In the genomic region with DNA sequence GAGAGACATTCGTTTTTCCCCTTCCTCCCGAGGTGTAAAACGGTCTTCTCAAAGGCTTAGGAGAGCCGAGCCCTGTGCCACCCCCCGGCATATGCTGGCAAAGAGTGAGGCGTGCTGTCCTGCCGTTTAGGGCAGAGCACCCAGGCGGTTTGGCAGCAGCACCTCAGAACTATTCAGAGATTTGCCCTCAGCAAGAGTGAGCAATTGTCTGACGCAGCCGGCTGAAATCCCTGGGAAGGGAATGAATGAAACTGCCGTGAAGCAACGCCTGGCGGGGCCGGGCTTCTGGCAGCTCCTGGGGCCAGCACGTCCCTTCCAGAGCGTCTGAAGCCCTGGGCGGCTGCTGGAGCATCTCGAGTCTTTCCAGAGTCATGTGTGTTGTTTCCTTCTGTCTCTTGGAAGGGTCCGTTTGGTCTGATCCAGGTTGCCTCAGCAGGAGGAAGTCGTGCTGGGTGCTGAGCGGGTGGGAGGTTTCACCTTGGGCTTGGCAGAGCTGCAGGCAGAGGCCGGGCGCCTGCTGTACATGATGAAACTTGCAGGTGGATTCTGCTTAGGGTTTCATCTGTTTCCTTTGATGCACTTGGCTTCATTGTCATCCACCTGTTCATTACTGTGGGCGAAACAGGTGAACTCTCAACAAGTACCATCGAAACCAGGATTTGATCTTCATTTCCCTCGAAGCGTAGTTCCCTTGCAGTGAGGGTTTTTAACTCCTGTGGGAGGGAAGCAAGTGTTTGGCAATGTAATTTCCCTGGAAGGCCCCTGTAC, we compare ENCODE assay signal across 11 cellular contexts.
DNase-seq lines count a peak whose midpoint lies in the region; ATAC-seq lines count a peak whose summit lies in the region.
"Had no signal": no experiment of that assay in that cellular context is flagged by ENCODE, and none has a peak within 500 bp of the region (broad histone marks: within the 10 kb centered on the region; RNA-seq: fewer than 3 reads in every experiment).

No MANE protein-coding gene starts in this region.

- no peak overlapping the region for H3K4me3 Mint-ChIP-seq in activated naive CD4-positive, alpha-beta T cell treated with anti-CD3 and anti-CD28 coated beads, Interleukin-2, amount 10 ng/mL, durations not matched to agents 7 days and 5 days
- H3K4me3 Mint-ChIP-seq: activated CD4-positive, alpha-beta T cell treated with anti-CD3 and anti-CD28 coated beads, Interleukin-2, amount 10 ng/mL, durations not matched to agents 24 days and 14 days; activated naive CD8-positive, alpha-beta T cell treated with anti-CD3 and anti-CD28 coated beads, Interleukin-2, amount 10 ng/mL, durations not matched to agents 7 days and 5 days; CD8-positive, alpha-beta memory T cell had no signal

- CTCF ChIA-PET in activated naive CD4-positive, alpha-beta T cell treated with anti-CD3 and anti-CD28 coated beads, Interleukin-2, amount 10 ng/mL, durations not matched to agents 7 days and 5 days (lab: Charles Lee): no interaction called here

- H3K27me3 Mint-ChIP-seq in activated naive CD4-positive, alpha-beta T cell treated with anti-CD3 and anti-CD28 coated beads, Interleukin-2, amount 10 ng/mL, durations not matched to agents 7 days and 5 days: no peaks in the 10 kb centered on the region
- H3K27me3 Mint-ChIP-seq: activated CD4-positive, alpha-beta T cell treated with anti-CD3 and anti-CD28 coated beads, Interleukin-2, amount 10 ng/mL, durations not matched to agents 24 days and 14 days; activated naive CD8-positive, alpha-beta T cell treated with anti-CD3 and anti-CD28 coated beads, Interleukin-2, amount 10 ng/mL, durations not matched to agents 7 days and 5 days; CD8-positive, alpha-beta memory T cell had no signal

- H3K36me3 Mint-ChIP-seq in activated naive CD4-positive, alpha-beta T cell treated with anti-CD3 and anti-CD28 coated beads, Interleukin-2, amount 10 ng/mL, durations not matched to agents 7 days and 5 days: peaks cover 20% of the 10 kb centered on the region

- H3K4me2 ChIP-seq in BLaER1 treated with 17β-estradiol and CSF1 and Interleukin-3, amounts not matched to agents 10 nM and 100 nM: peak overlapping the region in 10 of 11 experiments; percentile 3 to 68 (median 51); a peak in 17 of 22 replicates

- H3K4me3 ChIP-seq in BLaER1 treated with 17β-estradiol and CSF1 and Interleukin-3, amounts not matched to agents 10 nM and 100 nM: no peak overlapping the region

- peaks cover 0 to 14% (median 0%) of the 10 kb centered on the region in 11 experiments; a peak in 5 of 22 replicates for H3K27me3 ChIP-seq in BLaER1 treated with 17β-estradiol and CSF1 and Interleukin-3, amounts not matched to agents 10 nM and 100 nM

- no peak overlapping the region for H3K27ac ChIP-seq in BLaER1 treated with 17β-estradiol and CSF1 and Interleukin-3, amounts not matched to agents 10 nM and 100 nM

- H4K20me1 ChIP-seq in BLaER1 treated with 17β-estradiol and CSF1 and Interleukin-3, amounts not matched to agents 10 nM and 100 nM: peaks cover 5 to 88% (median 67%) of the 10 kb centered on the region in 11 experiments; a peak in 20 of 22 replicates

- peaks cover 14 to 66% (median 34%) of the 10 kb centered on the region in 11 experiments; a peak in 20 of 22 replicates for H3K36me3 ChIP-seq in BLaER1 treated with 17β-estradiol and CSF1 and Interleukin-3, amounts not matched to agents 10 nM and 100 nM

- peak; percentile 77 for DNase-seq in NCI-H2107 (lab: John Stamatoyannopoulos, UW)
- DNase-seq in cerebellar cortex (ENCODE audit: low spot score): peak; percentile 52
- DNase-seq in nucleus accumbens (lab: John Stamatoyannopoulos, UW): peak in 30 of 56 donors; percentile 4 to 68 (median 28)
- no peak for DNase-seq in activated naive CD4-positive, alpha-beta T cell treated with anti-CD3 and anti-CD28 coated beads, Interleukin-2, amount 10 ng/mL, durations not matched to agents 7 days and 5 days
- DNase-seq in activated CD8-positive, alpha-beta memory T cell treated with anti-CD3 and anti-CD28 coated beads for 24 hours: no peak
- DNase-seq in DMS 273 treated with DMSO at 0.1 percent for 48 hours (lab: John Stamatoyannopoulos, UW): no peak
- DNase-seq: activated CD4-positive, alpha-beta T cell treated with anti-CD3 and anti-CD28 coated beads, Interleukin-2, amount 10 ng/mL, durations not matched to agents 24 days and 14 days; activated naive CD8-positive, alpha-beta T cell treated with anti-CD3 and anti-CD28 coated beads, Interleukin-2, amount 10 ng/mL, durations not matched to agents 7 days and 5 days; CD8-positive, alpha-beta memory T cell had no signal

- H3K9me3 ChIP-seq in BLaER1 treated with 17β-estradiol and CSF1 and Interleukin-3, amounts not matched to agents 10 nM and 100 nM (replicated peaks in 1 of 11): peaks cover 0 to 5% (median 0%) of the 10 kb centered on the region in 11 experiments; a peak in 3 of 22 replicates

- H3K27ac Mint-ChIP-seq in activated naive CD4-positive, alpha-beta T cell treated with anti-CD3 and anti-CD28 coated beads, Interleukin-2, amount 10 ng/mL, durations not matched to agents 7 days and 5 days: no peak overlapping the region
- H3K27ac Mint-ChIP-seq: activated CD4-positive, alpha-beta T cell treated with anti-CD3 and anti-CD28 coated beads, Interleukin-2, amount 10 ng/mL, durations not matched to agents 24 days and 14 days; activated naive CD8-positive, alpha-beta T cell treated with anti-CD3 and anti-CD28 coated beads, Interleukin-2, amount 10 ng/mL, durations not matched to agents 7 days and 5 days had no signal

- peaks cover 9% of the 10 kb centered on the region for H3K4me1 Mint-ChIP-seq in activated naive CD4-positive, alpha-beta T cell treated with anti-CD3 and anti-CD28 coated beads, Interleukin-2, amount 10 ng/mL, durations not matched to agents 7 days and 5 days

- no peak overlapping the region for H3K9ac ChIP-seq in BLaER1 treated with 17β-estradiol and CSF1 and Interleukin-3, amounts not matched to agents 10 nM and 100 nM

- peaks cover 19 to 47% (median 38%) of the 10 kb centered on the region in 10 experiments for H3K4me1 ChIP-seq in BLaER1 treated with 17β-estradiol and CSF1 and Interleukin-3, amounts not matched to agents 10 nM and 100 nM

- ATAC-seq in HG02970 (IDR thresholded peaks at IDR 0.05; ENCODE audit: low FRiP score, unreplicated experiment): no peak

- H3K9me3 Mint-ChIP-seq in activated naive CD4-positive, alpha-beta T cell treated with anti-CD3 and anti-CD28 coated beads, Interleukin-2, amount 10 ng/mL, durations not matched to agents 7 days and 5 days: no peaks in the 10 kb centered on the region
- H3K9me3 Mint-ChIP-seq: activated CD4-positive, alpha-beta T cell treated with anti-CD3 and anti-CD28 coated beads, Interleukin-2, amount 10 ng/mL, durations not matched to agents 24 days and 14 days; activated naive CD8-positive, alpha-beta T cell treated with anti-CD3 and anti-CD28 coated beads, Interleukin-2, amount 10 ng/mL, durations not matched to agents 7 days and 5 days; CD8-positive, alpha-beta memory T cell had no signal

Comparison
In these comparisons a context has a peak if more than half of its experiments do, and no peak if none do; other contexts are left out.
1. DNase-seq: peak in NCI-H2107 (single experiment), cerebellar cortex (single experiment) and nucleus accumbens (30 of 56); none in activated naive CD4-positive, alpha-beta T cell treated with anti-CD3 and anti-CD28 coated beads, Interleukin-2, amount 10 ng/mL, durations not matched to agents 7 days and 5 days (single experiment), activated CD8-positive, alpha-beta memory T cell treated with anti-CD3 and anti-CD28 coated beads for 24 hours (single experiment) and DMS 273 treated with DMSO at 0.1 percent for 48 hours (single experiment).